ENCODE assay signal across 17 cellular contexts in genomic region chr5:28880936-28881335, GRCh38.
DNase-seq lines count a peak whose midpoint lies in the region; TF ChIP-seq lines count a peak whose summit lies in the region.
"Had no signal": no experiment of that assay in that cellular context is flagged by ENCODE, and none has a peak within 500 bp of the region (broad histone marks: within the 10 kb centered on the region; RNA-seq: fewer than 3 reads in every experiment).

No MANE protein-coding gene starts in this region.

- no peak for TF ChIP-seq CTCF in 22Rv1 (IDR thresholded peaks at IDR 0.05)
- TF ChIP-seq CTCF in C4-2B (conservative IDR thresholded peaks at IDR 0.05) = no peak
- no peak for TF ChIP-seq CTCF in VCaP (conservative IDR thresholded peaks at IDR 0.05)

- H3K27ac ChIP-seq in 22Rv1 (peak overlapping the region; percentile 21; the same call in 1 of the 2 replicates), C4-2B (peak overlapping the region; percentile 80), VCaP (peak overlapping the region; percentile 79)
- H3K27ac ChIP-seq: A549; BLaER1 treated with 17β-estradiol and CSF1 and Interleukin-3, amounts not matched to agents 10 nM and 100 nM had no signal

- DNase-seq in SHP77 (lab: John Stamatoyannopoulos, UW) (no peak), COLO668 (lab: John Stamatoyannopoulos, UW; ENCODE audit: unreplicated experiment) (no peak)
- DNase-seq: AML-193; CD4-positive, CD25-positive, alpha-beta regulatory T cell; CD8-positive, alpha-beta T cell; COR-L47; DMS 273 treated with DMSO at 0.1 percent for 48 hours; DMS153; DMS79; DND-41; EL; GDM1 had no signal

Comparison
In these comparisons a context has a peak if more than half of its experiments do, and no peak if none do; other contexts are left out.
1. H3K27ac ChIP-seq: peak in every context shown above with its lines; median percentile 80 in C4-2B; 79 in VCaP; 21 in 22Rv1.